In the genomic region with DNA sequence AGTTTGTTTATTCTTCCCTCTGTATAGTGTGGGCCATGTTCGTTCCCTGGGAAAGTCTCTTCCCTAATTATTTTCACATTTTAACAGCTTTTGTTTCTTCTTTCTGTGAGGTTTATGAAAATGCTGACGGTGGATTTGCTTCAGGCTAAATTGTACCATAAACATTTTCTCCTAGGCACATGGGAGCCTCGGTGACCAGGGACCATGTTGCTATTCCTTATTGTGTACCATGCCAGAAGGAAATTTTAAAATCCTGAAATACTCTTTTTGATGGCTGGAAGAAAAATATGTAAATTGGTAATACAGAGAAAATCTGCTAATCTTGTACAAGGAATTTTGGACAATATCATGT, we compare ENCODE assay signal across 7 cellular contexts.
DNase-seq lines count a peak whose midpoint lies in the region; ATAC-seq and TF ChIP-seq lines count a peak whose summit lies in the region.

No MANE protein-coding gene starts in this region.

- no peak for ATAC-seq in thoracic aorta (ENCODE audit: insufficient number of reproducible peaks, low FRiP score, low read depth)
- no peak for ATAC-seq in T-cell (replicated peaks in 1 of 4)

- no peaks in the 10 kb centered on the region for H3K79me2 ChIP-seq in OCI-LY3 (ENCODE audit: low read length)

- TF ChIP-seq CTCF in OCI-LY3 (IDR thresholded peaks at IDR 0.05; ENCODE audit: low read depth, low read length) (no peak), thoracic aorta (IDR thresholded peaks at IDR 0.05) (no peak)

- no peaks in the 10 kb centered on the region for H4K20me1 ChIP-seq in OCI-LY3 (ENCODE audit: insufficient read depth, low read length)

- H3K4me1 ChIP-seq in OCI-LY3 (ENCODE audit: low read length) (peaks cover 76% of the 10 kb centered on the region), mucosa of rectum (ENCODE audit: control insufficient read depth in 2 of 2, insufficient read depth in 2 of 2, low read length in 2 of 2) (peaks cover 14 to 20% of the 10 kb centered on the region in 2 donors), thoracic aorta (ENCODE audit: control insufficient read depth in 1 of 2, low read depth in 2 of 2) (peaks cover 11 to 20% of the 10 kb centered on the region in 2 donors)

- CTCF ChIA-PET in T-cell (lab: Charles Lee), result no interaction called here

- no peaks in the 10 kb centered on the region for H3K9me3 ChIP-seq in OCI-LY3 (ENCODE audit: insufficient read depth, low read length)
- H3K9me3 ChIP-seq in mucosa of rectum (ENCODE audit: control insufficient read depth in 2 of 2, low read length in 2 of 2), result no peaks in the 10 kb centered on the region
- H3K9me3 ChIP-seq in thoracic aorta, result no peaks in the 10 kb centered on the region

- peak overlapping the region; percentile 73 for H3K9ac ChIP-seq in OCI-LY3 (ENCODE audit: low read length)
- peak overlapping the region in 1 of 2 donors; percentile 71 for H3K9ac ChIP-seq in mucosa of rectum (ENCODE audit: low read depth in 1 of 2, low read length in 2 of 2)

- H3K4me2 ChIP-seq in OCI-LY3 (ENCODE audit: low read length), result peak overlapping the region; percentile 89

- H3K36me3 Mint-ChIP-seq in T-cell, result no peaks in the 10 kb centered on the region

- no peak overlapping the region for H3K27ac Mint-ChIP-seq in T-cell

- no peak overlapping the region for H3K4me3 Mint-ChIP-seq in T-cell

- H3K4me3 ChIP-seq in OCI-LY3 (ENCODE audit: low read length) (peak overlapping the region; percentile 71), mucosa of rectum (ENCODE audit: low read length in 2 of 2) (peak overlapping the region in 1 of 2 donors; percentile 48), thoracic aorta (peak overlapping the region; percentile 52)

- POLR2A ChIA-PET in T-cell (lab: Charles Lee), result no interaction called here

- no peaks in the 10 kb centered on the region for H3K36me3 ChIP-seq in OCI-LY3 (replicated peaks; ENCODE audit: low read depth, low read length)
- no peaks in the 10 kb centered on the region for H3K36me3 ChIP-seq in mucosa of rectum (ENCODE audit: control insufficient read depth in 2 of 2, insufficient read depth in 2 of 2, low read length in 2 of 2)
- no peaks in the 10 kb centered on the region for H3K36me3 ChIP-seq in thoracic aorta

- DNase-seq in thoracic aorta (ENCODE audit: low spot score) (no peak), NOMO-1 treated with dmso at 0.1 percent for 144 hours (lab: John Stamatoyannopoulos, UW; ENCODE audit: unreplicated experiment) (no peak), T-cell (no peak), DMS153 treated with DMSO at 0.1 percent for 48 hours (lab: John Stamatoyannopoulos, UW; ENCODE audit: unreplicated experiment) (no peak)

- H3K9me3 Mint-ChIP-seq in T-cell, result peaks cover 0 to 3% (median 3%) of the 10 kb centered on the region in 3 donors

- H2AFZ ChIP-seq in OCI-LY3 (ENCODE audit: low read depth, low read length), result peak overlapping the region; percentile 22; the same call in 1 of the 2 replicates

- H3K27me3 Mint-ChIP-seq in T-cell, result no peaks in the 10 kb centered on the region

- peaks cover 5 to 13% (median 6%) of the 10 kb centered on the region in 3 donors for H3K4me1 Mint-ChIP-seq in T-cell

- peak overlapping the region; percentile 98 for H3K27ac ChIP-seq in OCI-LY3 (ENCODE audit: low read length)
- peak overlapping the region; percentile 55 for H3K27ac ChIP-seq in cingulate gyrus (ENCODE audit: low read depth, low read length)
- H3K27ac ChIP-seq in mucosa of rectum (ENCODE audit: low read depth in 2 of 2, low read length in 2 of 2), result peak overlapping the region; percentile 80
- peak overlapping the region; percentile 73 to 84 for H3K27ac ChIP-seq in thoracic aorta

- no peaks in the 10 kb centered on the region for H3K27me3 ChIP-seq in OCI-LY3 (ENCODE audit: low read depth, low read length)
- H3K27me3 ChIP-seq in mucosa of rectum (ENCODE audit: control insufficient read depth in 2 of 2, insufficient read depth in 2 of 2, low read length in 2 of 2), result no peaks in the 10 kb centered on the region
- H3K27me3 ChIP-seq in thoracic aorta (replicated peaks; ENCODE audit: insufficient read depth), result no peaks in the 10 kb centered on the region
